9 cellular contexts compared by ENCODE assay signal in genomic region chr17:55601874-55602364, GRCh38.
DNase-seq lines count a peak whose midpoint lies in the region; ATAC-seq and TF ChIP-seq lines count a peak whose summit lies in the region.
"Had no signal": no experiment of that assay in that cellular context is flagged by ENCODE, and none has a peak within 500 bp of the region (broad histone marks: within the 10 kb centered on the region; RNA-seq: fewer than 3 reads in every experiment).

No MANE protein-coding gene starts in this region.

- intact Hi-C loops in CD14-positive monocyte (cut with micrococcal nuclease), result loop anchor here (2.0 to 5.0 kb wide), 2 partner anchors 55 to 75 kb away; no protein-coding TSS in a partner anchor

- H3K9me3 Mint-ChIP-seq in CD14-positive monocyte, result peaks cover 8 to 30% (median 26%) of the 10 kb centered on the region in 7 donors

- no peak for DNase-seq in CD14-positive monocyte (ENCODE audit: low spot score)
- peak; percentile 39 for DNase-seq in M059J (ENCODE audit: low read depth)
- peak; percentile 12 to 22 for DNase-seq in activated CD4-positive, alpha-beta T cell treated with anti-CD3 and anti-CD28 coated beads, Interleukin-2, amount 50 U/mL, for 48 hours
- DNase-seq in iPS-NIHi7 (ENCODE audit: extremely low spot score), result peak; percentile 46
- no peak for DNase-seq in hippocampal formation (lab: John Stamatoyannopoulos, UW)
- DNase-seq in ureter (ENCODE audit: low spot score), result no peak
- DNase-seq: naive B cell had no signal

- TF ChIP-seq CTCF in CD14-positive monocyte (IDR thresholded peaks at IDR 0.05), result peak; percentile 86

- ATAC-seq in GM18861 (IDR thresholded peaks at IDR 0.05; ENCODE audit: unreplicated experiment) (peak; percentile 72), HG03159 (IDR thresholded peaks at IDR 0.05; ENCODE audit: unreplicated experiment) (no peak)

- no peak overlapping the region for H3K27ac Mint-ChIP-seq in CD14-positive monocyte
- H3K27ac Mint-ChIP-seq: naive B cell had no signal

- peaks cover 0 to 5% (median 0%) of the 10 kb centered on the region in 3 donors for H3K27me3 Mint-ChIP-seq in CD14-positive monocyte (ENCODE audit: low read depth in 3 of 3)

- no peak overlapping the region for H3K4me3 Mint-ChIP-seq in CD14-positive monocyte
- H3K4me3 Mint-ChIP-seq: naive B cell had no signal

- H3K36me3 Mint-ChIP-seq in CD14-positive monocyte, result no peaks in the 10 kb centered on the region

- no peaks in the 10 kb centered on the region for H3K4me1 Mint-ChIP-seq in CD14-positive monocyte
- H3K4me1 Mint-ChIP-seq: naive B cell had no signal

Comparison
In these comparisons a context has a peak if more than half of its experiments do, and no peak if none do; other contexts are left out.
1. DNase-seq: peak in M059J (single experiment), activated CD4-positive, alpha-beta T cell treated with anti-CD3 and anti-CD28 coated beads, Interleukin-2, amount 50 U/mL, for 48 hours (2 of 2) and iPS-NIHi7 (single experiment); none in CD14-positive monocyte (single experiment), hippocampal formation (0 of 2) and ureter (single experiment).